Comparison of ENCODE assay signal across 8 cellular contexts in genomic region chr12:7972269-7972668, GRCh38. TPM values are rescaled to one million over a fixed set of nuclear protein-coding genes. Genes with fewer than 3 reads are reported as not detected.
DNase-seq lines count a peak whose midpoint lies in the region; ATAC-seq and TF ChIP-seq lines count a peak whose summit lies in the region.
"Not testable (repeated sequence)": the region's sequence is repeated elsewhere in the genome, so short reads cannot be mapped to it uniquely, and the experiment has no call there.

No MANE protein-coding gene starts in this region.

- POLR2A ChIA-PET in CD4-positive, alpha-beta memory T cell (lab: Charles Lee; ENCODE audit: partially characterized antibody), result interaction anchor here (1.1 to 7.2 kb wide), 5 partner anchors 12 to 106 kb away, joined by 6 to 158 read pairs (median 18); partner anchors contain the start of gene SLC2A3
- POLR2A ChIA-PET in WTC11 (lab: Charles Lee), result interaction anchor here (4.2 kb wide), 1 partner anchor 37 kb away, joined by 31 read pairs; the partner anchor contains the start of gene SLC2A3

- not testable (repeated sequence) for TF ChIP-seq CTCF in HL-60 (IDR thresholded peaks at IDR 0.05; ENCODE audit: insufficient read depth, low read length); WTC11 (IDR thresholded peaks at IDR 0.05); right lobe of liver (IDR thresholded peaks at IDR 0.05); neutrophil (IDR thresholded peaks at IDR 0.05); upper lobe of right lung (IDR thresholded peaks at IDR 0.05)

- not testable (repeated sequence) for H3K27me3 ChIP-seq in CD4-positive, alpha-beta memory T cell (ENCODE audit: insufficient read depth, low read length); HL-60 (ENCODE audit: insufficient read depth, poor library complexity, severe bottlenecking); right lobe of liver; neutrophil; upper lobe of right lung

- H3K4me3 Mint-ChIP-seq in CD4-positive, alpha-beta memory T cell, result peak overlapping the region; percentile 37 to 84 (median 74)
- H3K4me3 Mint-ChIP-seq in WTC11, result peak overlapping the region; percentile 22
- peak overlapping the region; percentile 89 for H3K4me3 Mint-ChIP-seq in activated T-helper 17 cell treated with anti-CD3 and anti-CD28 coated beads, Interleukin-2, amount 50 U/mL, for 72 hours

- not testable (repeated sequence) for H3K36me3 ChIP-seq in CD4-positive, alpha-beta memory T cell (ENCODE audit: insufficient read depth, low read length); right lobe of liver; neutrophil; upper lobe of right lung

- not testable (repeated sequence) for H3K27me3 Mint-ChIP-seq in CD4-positive, alpha-beta memory T cell; WTC11 (ENCODE audit: low read depth); activated T-helper 17 cell treated with anti-CD3 and anti-CD28 coated beads, Interleukin-2, amount 50 U/mL, for 72 hours

- ATAC-seq in WTC11, result not testable (repeated sequence)
- ATAC-seq in activated T-helper 17 cell treated with anti-CD3 and anti-CD28 coated beads, Interleukin-2, amount 50 U/mL, for 72 hours (replicated peaks), result peak; percentile 38
- ATAC-seq in right lobe of liver (peak in 3 of 4 donors; percentile 10 to 21 (median 15)), upper lobe of right lung (peak; percentile 23)

- peak in 3 of 5 donors; percentile 35 to 37 (median 37) for DNase-seq in CD4-positive, alpha-beta memory T cell
- DNase-seq in HL-60 (ENCODE audit: low read depth in 1 of 2, low spot score in 1 of 2), result peak in 1 of 2 experiments; percentile 19
- not testable (repeated sequence) for DNase-seq in WTC11 (ENCODE audit: low spot score); right lobe of liver; upper lobe of right lung
- peak; percentile 14 for DNase-seq in central memory CD4-positive, alpha-beta T cell

- TF ChIP-seq POLR2A in right lobe of liver (IDR thresholded peaks at IDR 0.05), result not testable (repeated sequence)

- H3K27ac Mint-ChIP-seq in CD4-positive, alpha-beta memory T cell, result peak overlapping the region; percentile 82 to 97 (median 92)
- H3K27ac Mint-ChIP-seq in WTC11, result peak overlapping the region; percentile 97
- peak overlapping the region; percentile 99 for H3K27ac Mint-ChIP-seq in activated T-helper 17 cell treated with anti-CD3 and anti-CD28 coated beads, Interleukin-2, amount 50 U/mL, for 72 hours

- H3K4me3 ChIP-seq in CD4-positive, alpha-beta memory T cell (ENCODE audit: low read length in 2 of 2); HL-60 (replicated peaks; ENCODE audit: insufficient read depth, low read length); right lobe of liver; upper lobe of right lung: not testable (repeated sequence)
- H3K4me3 ChIP-seq in neutrophil (ENCODE audit: low read depth in 1 of 2, low read length in 1 of 2), result peak overlapping the region; percentile 52 to 57

- H3K9me3 Mint-ChIP-seq in CD4-positive, alpha-beta memory T cell; WTC11; activated T-helper 17 cell treated with anti-CD3 and anti-CD28 coated beads, Interleukin-2, amount 50 U/mL, for 72 hours: not testable (repeated sequence)

- H3K4me1 Mint-ChIP-seq in CD4-positive, alpha-beta memory T cell, result peaks cover 15 to 29% (median 23%) of the 10 kb centered on the region in 4 donors
- H3K4me1 Mint-ChIP-seq in WTC11, result peaks cover 76% of the 10 kb centered on the region
- H3K4me1 Mint-ChIP-seq in activated T-helper 17 cell treated with anti-CD3 and anti-CD28 coated beads, Interleukin-2, amount 50 U/mL, for 72 hours, result peaks cover 11% of the 10 kb centered on the region

- CTCF ChIA-PET in CD4-positive, alpha-beta memory T cell (lab: Charles Lee; ENCODE audit: partially characterized antibody), result interaction anchor here (1.2 to 3.0 kb wide), 2 partner anchors 12 to 16 kb away, joined by 6 to 10 read pairs; no protein-coding TSS in a partner anchor
- CTCF ChIA-PET in WTC11 (lab: Charles Lee), result not testable (repeated sequence)

- not testable (repeated sequence) for H3K9me3 ChIP-seq in CD4-positive, alpha-beta memory T cell (ENCODE audit: control insufficient read depth in 1 of 2, low read length in 2 of 2); right lobe of liver; neutrophil; upper lobe of right lung

- 16% methylated on average over 3 of the region's 9 CpGs for WGBS in right lobe of liver (ENCODE audit: insufficient coverage, low coverage, low lambda C conversion rate, missing lambda C conversion rate)

- intact Hi-C loops in CD4-positive, alpha-beta memory T cell (cut with micrococcal nuclease); right lobe of liver (cut with DNase I); upper lobe of right lung (cut with DNase I): not testable (repeated sequence)

- H3K4me1 ChIP-seq in CD4-positive, alpha-beta memory T cell (ENCODE audit: insufficient read depth, low read length), result peaks cover 34% of the 10 kb centered on the region
- not testable (repeated sequence) for H3K4me1 ChIP-seq in right lobe of liver
- H3K4me1 ChIP-seq in neutrophil (ENCODE audit: control insufficient read depth in 1 of 2, insufficient read depth in 1 of 2, low read depth in 1 of 2, low read length in 1 of 2) (peaks cover 78 to 89% of the 10 kb centered on the region in 2 experiments), upper lobe of right lung (peaks cover 19% of the 10 kb centered on the region)

- H3K27ac ChIP-seq in CD4-positive, alpha-beta memory T cell (ENCODE audit: low read depth, low read length), result peak overlapping the region; percentile 38
- H3K27ac ChIP-seq in HL-60 (replicated peaks), result peak overlapping the region; percentile 67
- H3K27ac ChIP-seq in right lobe of liver, result peak overlapping the region in 1 of 3 donors; percentile 48
- peak overlapping the region; percentile 93 for H3K27ac ChIP-seq in neutrophil
- H3K27ac ChIP-seq in upper lobe of right lung, result not testable (repeated sequence)

- H3K36me3 Mint-ChIP-seq in CD4-positive, alpha-beta memory T cell; WTC11: not testable (repeated sequence)
- peaks cover 39% of the 10 kb centered on the region for H3K36me3 Mint-ChIP-seq in activated T-helper 17 cell treated with anti-CD3 and anti-CD28 coated beads, Interleukin-2, amount 50 U/mL, for 72 hours (ENCODE audit: low read depth)

RNA-seq across cellular contexts. Expression of gene SLC2A3, which starts 36.3 kb away (rescaled TPM):
- 100 to 1,000 TPM; 157 to 158 TPM for total RNA-seq in CD4-positive, alpha-beta memory T cell
- 100 to 1,000 TPM; 100 to 275 TPM for polyA plus RNA-seq in CD4-positive, alpha-beta memory T cell
- 717 to 819 TPM (median 816 TPM) in 3 replicates for total RNA-seq in WTC11 (2021)
- total RNA-seq in activated T-helper 17 cell treated with anti-CD3 and anti-CD28 coated beads, Interleukin-2, amount 50 U/mL, for 72 hours, result 1,000 to 10,000 TPM in 1 of 2 donors, 100 to 1,000 TPM in 1; 296 to 1,246 TPM
- 10 to 100 TPM in 2 of 6 experiments, 1 to 10 TPM in 4; 6.6 to 53.5 (median 8.4) TPM for total RNA-seq in right lobe of liver
- total RNA-seq in upper lobe of right lung, result 153 TPM

Comparison
In these comparisons a context has a peak if more than half of its experiments do, and no peak if none do; other contexts are left out.
1. H3K4me3 Mint-ChIP-seq: peak in every context shown above with its lines; median percentile 89 in activated T-helper 17 cell treated with anti-CD3 and anti-CD28 coated beads, Interleukin-2, amount 50 U/mL, for 72 hours; 74 in CD4-positive, alpha-beta memory T cell; 22 in WTC11.